Comparison of ENCODE assay signal across 25 cellular contexts in the genomic region with DNA sequence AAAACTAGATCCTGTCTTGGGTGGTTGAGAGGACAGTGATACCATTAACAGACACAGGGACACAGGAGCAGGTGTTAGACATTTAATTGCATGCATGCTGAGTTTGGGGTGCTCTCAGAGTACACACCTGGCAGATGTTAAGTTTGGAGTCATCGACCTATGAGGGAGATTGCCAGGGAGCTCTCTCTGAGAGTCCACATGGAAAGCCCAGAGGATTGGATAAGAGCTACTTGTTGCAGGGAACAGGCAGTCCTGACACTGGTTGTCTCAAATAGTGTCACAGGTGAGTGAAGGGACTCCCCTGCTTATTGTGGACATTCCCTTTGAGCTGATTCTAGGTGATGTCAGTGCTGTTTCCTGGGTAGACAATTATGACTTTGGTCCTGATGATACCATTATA. TPM values are rescaled to one million over a fixed set of nuclear protein-coding genes. Genes with fewer than 3 reads are reported as not detected.
DNase-seq lines count a peak whose midpoint lies in the region; ATAC-seq, FAIRE-seq and TF ChIP-seq lines count a peak whose summit lies in the region.
"Had no signal": no experiment of that assay in that cellular context is flagged by ENCODE, and none has a peak within 500 bp of the region (broad histone marks: within the 10 kb centered on the region; RNA-seq: fewer than 3 reads in every experiment).

No MANE protein-coding gene starts in this region.

- peak; percentile 29 for ATAC-seq in stimulated activated naive CD8-positive, alpha-beta T cell treated with anti-CD3 and anti-CD28 coated beads, Interleukin-15, amount 100 ng/mL, for 72 hours
- no peak for ATAC-seq in stimulated activated naive CD8-positive, alpha-beta T cell treated with anti-CD3 and anti-CD28 coated beads, Interleukin-15, Interleukin-2, amounts not matched to agents 100 U/mL and 50 U/mL, for 24 hours
- no peak for ATAC-seq in HepG2
- ATAC-seq: activated CD4-positive, CD25-positive, alpha-beta regulatory T cell treated with anti-CD3 and anti-CD28 coated beads, Interleukin-2, amount 50 U/mL, for 24 hours; gastroesophageal sphincter; K562; lower lobe of right lung had no signal

- in situ Hi-C loops in HepG2 (cut with HindIII; ENCODE audit: extremely low pct_ligation_motif_present, low pct_unique_long_range_greater_than_20kb), result no loop called here

- TF ChIP-seq RAD21 in HepG2 (CRISPR knock-in tag; IDR thresholded peaks at IDR 0.05), result no peak

- no peaks in the 10 kb centered on the region for H3K9me3 ChIP-seq in HepG2 (ENCODE audit: low read length)
- H3K9me3 ChIP-seq: breast epithelium, gastroesophageal sphincter, lower lobe of right lung, prostate gland, spleen, tibial artery had no signal

- no peaks in the 10 kb centered on the region; a peak in 1 of 5 replicates for H3K36me3 ChIP-seq in HepG2 (replicated peaks in 1 of 2; ENCODE audit: control insufficient read depth in 1 of 2, insufficient read depth in 2 of 2, low read length in 2 of 2)
- H3K36me3 ChIP-seq: breast epithelium, gastroesophageal sphincter, lower lobe of right lung, prostate gland, tibial artery had no signal

- H3K9ac ChIP-seq in HepG2 (ENCODE audit: insufficient read depth, low read depth, low read length), result peak overlapping the region; percentile 1; the same call in 1 of the 2 replicates

- FAIRE-seq in HepG2 (lab: Jason Lieb, UNC), result no peak
- FAIRE-seq: K562 had no signal

- H3K36me3 Mint-ChIP-seq in type B pancreatic cell, result peaks cover 14% of the 10 kb centered on the region

- BruUV-seq in HepG2 (replicated peaks; lab: Mats Ljungman, UMichigan), result no TSS peak

- H3K4me2 ChIP-seq in HepG2 (ENCODE audit: low read depth, low read length), result peak overlapping the region; percentile 94

- intact Hi-C loops in HepG2 (cut with micrococcal nuclease; ENCODE audit: unreplicated experiment), result loop anchor here (5.0 kb wide), 2 partner anchors 38 to 83 kb away; no protein-coding TSS in a partner anchor
- intact Hi-C loops in lower leg skin (cut with DNase I; ENCODE audit: low total_unique reads), result no loop called here

- H3K27ac Mint-ChIP-seq in stimulated activated naive CD8-positive, alpha-beta T cell treated with anti-CD3 and anti-CD28 coated beads, Interleukin-15, amount 100 ng/mL, for 72 hours, result peak overlapping the region in 1 of 2 donors; percentile 14
- H3K27ac Mint-ChIP-seq in type B pancreatic cell, result peak overlapping the region; percentile 38

- H3K4me3 ChIP-seq in HepG2 (replicated peaks in 1 of 3; ENCODE audit: insufficient read depth in 1 of 3, low read depth in 2 of 3, low read length in 3 of 3) (no peak overlapping the region), lower leg skin (ENCODE audit: low read depth, poor library complexity, severe bottlenecking) (no peak overlapping the region)
- H3K4me3 ChIP-seq: breast epithelium, gastroesophageal sphincter, K562, lower lobe of right lung, prostate gland, tibial artery had no signal

- peaks cover 0 to 4% of the 10 kb centered on the region in 2 experiments; a peak in 1 of 5 replicates for H3K27me3 ChIP-seq in HepG2 (ENCODE audit: control insufficient read depth in 1 of 2, insufficient read depth in 2 of 2, low read length in 2 of 2)
- H3K27me3 ChIP-seq: breast epithelium, gastroesophageal sphincter, spleen, tibial artery had no signal

- H3K4me3 Mint-ChIP-seq in stimulated activated naive CD8-positive, alpha-beta T cell treated with anti-CD3 and anti-CD28 coated beads, Interleukin-15, amount 100 ng/mL, for 72 hours, result peak overlapping the region in 1 of 2 donors; percentile 10
- peak overlapping the region; percentile 48 for H3K4me3 Mint-ChIP-seq in type B pancreatic cell

- TF ChIP-seq POLR2A in HepG2 (IDR thresholded peaks at IDR 0.05; ENCODE audit: insufficient read depth in 1 of 2, low read depth in 2 of 2, low read length in 2 of 2) (no peak), lower leg skin (IDR thresholded peaks at IDR 0.05) (no peak)

- peaks cover 18% of the 10 kb centered on the region for H4K20me1 ChIP-seq in HepG2 (ENCODE audit: insufficient read depth, low read length)

- peaks cover 52% of the 10 kb centered on the region for H3K79me2 ChIP-seq in HepG2 (ENCODE audit: insufficient read depth, low read length)

- POLR2A ChIA-PET in HepG2 (lab: Yijun Ruan, JAX), result interaction anchor here (4.7 kb wide), 1 partner anchor 13 kb away, joined by 40 read pairs; no protein-coding TSS in a partner anchor

- H3K27ac ChIP-seq in HepG2 (ENCODE audit: extremely low read length, insufficient read depth, low read length), result no peak overlapping the region
- H3K27ac ChIP-seq: breast epithelium, gastroesophageal sphincter, lower lobe of right lung, prostate gland, spleen, tibial artery had no signal

- CTCF ChIA-PET in HepG2 (lab: Yijun Ruan, JAX; ENCODE audit: low intra/inter-chr PET ratio, low total read pairs), result no interaction called here

- no peak for TF ChIP-seq CTCF in HepG2 (CRISPR knock-in tag; IDR thresholded peaks at IDR 0.05)
- TF ChIP-seq CTCF in type B pancreatic cell (conservative IDR thresholded peaks at IDR 0.05), result no peak
- no peak for TF ChIP-seq CTCF in lower leg skin (IDR thresholded peaks at IDR 0.05)

- 92% methylated on average over 1 of the region's 1 CpG for WGBS in HepG2 (ENCODE audit: low lambda C conversion rate)
- WGBS in lower leg skin, 2 donors, result 87% methylated on average over 1 of the region's 1 CpG

- no peak for TF ChIP-seq EP300 in HepG2 (IDR thresholded peaks at IDR 0.05; ENCODE audit: low read depth in 2 of 2, low read length in 2 of 2)
- no peak for TF ChIP-seq EP300 in HepG2 (CRISPR knock-in tag; IDR thresholded peaks at IDR 0.05; ENCODE audit: borderline replicate concordance)

- no peak for DNase-seq in stimulated activated naive CD8-positive, alpha-beta T cell treated with anti-CD3 and anti-CD28 coated beads, Interleukin-15, amount 100 ng/mL, for 72 hours
- no peak for DNase-seq in stimulated activated naive CD8-positive, alpha-beta T cell treated with anti-CD3 and anti-CD28 coated beads, Interleukin-15, Interleukin-2, amounts not matched to agents 100 U/mL and 50 U/mL, for 24 hours
- peak; percentile 89 for DNase-seq in NCI-H510A treated with DMSO at 0.1 percent for 48 hours (lab: John Stamatoyannopoulos, UW)
- DNase-seq in HepG2 (ENCODE audit: low spot score), result no peak
- DNase-seq in type B pancreatic cell (ENCODE audit: extremely low spot score, unreplicated experiment), result no peak
- no peak for DNase-seq in lower leg skin (ENCODE audit: low spot score in 2 of 2)
- DNase-seq in globus pallidus (ENCODE audit: low spot score), result no peak
- no peak for DNase-seq in DMS114 treated with DMSO at 0.1 percent for 48 hours (lab: John Stamatoyannopoulos, UW; ENCODE audit: unreplicated experiment)
- DNase-seq: activated CD8-positive, alpha-beta memory T cell treated with anti-CD3 and anti-CD28 coated beads, Interleukin-2, amount 50 U/mL, for 48 hours; AML-193; dermis blood vessel endothelial cell; erythroblast; GF-D8; GOT3; lower lobe of right lung; NCI-H446 treated with DMSO at 0.1 percent for 48 hours; OCI-M1; SIG-M5; spleen; tibial artery had no signal

- H3K9me3 Mint-ChIP-seq in stimulated activated naive CD8-positive, alpha-beta T cell treated with anti-CD3 and anti-CD28 coated beads, Interleukin-15, amount 100 ng/mL, for 72 hours, result no peaks in the 10 kb centered on the region
- no peaks in the 10 kb centered on the region for H3K9me3 Mint-ChIP-seq in type B pancreatic cell

- H3K4me1 Mint-ChIP-seq in stimulated activated naive CD8-positive, alpha-beta T cell treated with anti-CD3 and anti-CD28 coated beads, Interleukin-15, amount 100 ng/mL, for 72 hours, result peaks cover 30% of the 10 kb centered on the region
- peaks cover 27% of the 10 kb centered on the region for H3K4me1 Mint-ChIP-seq in type B pancreatic cell (ENCODE audit: unreplicated experiment)

- H3K27me3 Mint-ChIP-seq in stimulated activated naive CD8-positive, alpha-beta T cell treated with anti-CD3 and anti-CD28 coated beads, Interleukin-15, amount 100 ng/mL, for 72 hours, result no peaks in the 10 kb centered on the region
- no peaks in the 10 kb centered on the region for H3K27me3 Mint-ChIP-seq in type B pancreatic cell

- peaks cover 60% of the 10 kb centered on the region for H3K4me1 ChIP-seq in HepG2 (ENCODE audit: insufficient read depth, low read length)

- no peak overlapping the region for H2AFZ ChIP-seq in HepG2 (ENCODE audit: low read length)

TF ChIP-seq in HepG2, 621 proteins besides CTCF, POLR2A, EP300 and RAD21:
- TF ChIP-seq ZNF230 (CRISPR knock-in tag; IDR thresholded peaks at IDR 0.05) (0 out of 2 replicates have a peak, but pooled peaks have one; percentile 5), ZSCAN12 (CRISPR knock-in tag; IDR thresholded peaks at IDR 0.05) (no peak), ZNF292 (CRISPR knock-in tag; IDR thresholded peaks at IDR 0.05; ENCODE audit: borderline replicate concordance, low read depth) (peak; percentile 28; the same call in 1 of the 2 replicates)

RNA-seq across cellular contexts. Expression of a gene that starts 3.1 kb away (rescaled TPM):
- total RNA-seq in HepG2 (2016; rRNA removed; fragmentation: Illumina TruSeq; extraction: Trizol), result 30.8 and 44.2 TPM in 2 replicates
- total RNA-seq in HepG2 (2016; cell fraction: cytosol; rRNA removed; fragmentation: Illumina TruSeq; extraction: Trizol; ENCODE audit: low read depth), result 3.7 and 4.2 TPM in 2 replicates
- 27.2 and 45.7 TPM in 2 replicates for total RNA-seq in HepG2 (2016; cell fraction: insoluble cytoplasmic fraction; rRNA removed; fragmentation: Illumina TruSeq; extraction: Trizol)
- 9.6 and 11.5 TPM in 2 replicates for total RNA-seq in HepG2 (2016; cell fraction: membrane; rRNA removed; fragmentation: Illumina TruSeq; extraction: Trizol)
- 61.1 and 74.3 TPM in 2 replicates for total RNA-seq in HepG2 (2016; cell fraction: nucleus; rRNA removed; fragmentation: Illumina TruSeq; extraction: Trizol)
- polyA plus RNA-seq in HepG2 (2011; rRNA removed), result 81.1 and 97.2 TPM in 2 replicates
- polyA plus RNA-seq in HepG2 (2011; cell fraction: cytosol; rRNA removed), result 56.4 and 83.6 TPM in 2 replicates
- 56.4 and 62.4 TPM in 2 replicates for polyA plus RNA-seq in HepG2 (2011; cell fraction: nucleus; rRNA removed)
- 69.4 and 78.7 TPM in 2 replicates for polyA plus RNA-seq in HepG2 (2012)
- 1.8 and 2.0 TPM in 2 replicates for polyA plus RNA-seq in HepG2 (2016; cell fraction: cytosol; fragmentation: Illumina TruSeq; extraction: Trizol; ENCODE audit: low read depth)
- polyA plus RNA-seq in HepG2 (2016; cell fraction: insoluble cytoplasmic fraction; fragmentation: Illumina TruSeq; extraction: Trizol; ENCODE audit: low read depth), result 14.7 and 16.4 TPM in 2 replicates
- polyA plus RNA-seq in HepG2 (2016; cell fraction: membrane; fragmentation: Illumina TruSeq; extraction: Trizol; ENCODE audit: low read depth), result 4.0 and 4.6 TPM in 2 replicates
- polyA plus RNA-seq in HepG2 (2016; cell fraction: nucleus; fragmentation: Illumina TruSeq; extraction: Trizol; ENCODE audit: insufficient read depth, low read depth), result 41.8 and 43.9 TPM in 2 replicates
- 12.4 and 245 TPM in 2 replicates for polyA minus RNA-seq in HepG2 (2011; rRNA and poly(A)+ RNA removed; ENCODE audit: low replicate concordance)
- polyA minus RNA-seq in HepG2 (2011; cell fraction: cytosol; rRNA and poly(A)+ RNA removed), result 92.1 and 130 TPM in 2 replicates
- polyA minus RNA-seq in HepG2 (2011; cell fraction: nucleus; rRNA and poly(A)+ RNA removed), result 123 and 165 TPM in 2 replicates
- 36.9 and 43.9 TPM in 2 replicates for total RNA-seq in type B pancreatic cell (ENCODE audit: low replicate concordance)
- 10 to 100 TPM; 18.2 to 34.6 (median 28.4) TPM for total RNA-seq in lower leg skin
